Comparison of ENCODE assay signal across 31 cellular contexts in the genomic region with DNA sequence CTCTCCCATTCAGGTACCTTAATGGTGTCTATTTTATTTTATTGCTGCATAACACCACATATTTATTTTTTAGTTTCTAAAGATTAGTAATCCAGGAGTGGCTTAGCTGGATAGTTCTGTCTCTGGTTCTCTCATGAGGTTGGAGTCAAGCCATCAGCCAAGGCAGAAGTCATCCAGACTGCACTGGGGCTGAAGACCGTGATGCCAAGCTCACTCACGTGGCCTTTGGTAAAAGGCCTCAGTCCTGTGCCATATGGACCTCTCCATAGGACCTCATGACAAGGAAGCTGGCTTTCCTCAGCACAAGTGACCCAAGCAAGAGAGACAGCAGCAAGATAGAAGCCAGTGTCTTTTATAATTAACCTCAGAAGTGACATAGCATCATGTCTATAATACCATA.
"Had no signal": no experiment of that assay in that cellular context is flagged by ENCODE, and none has a peak within 500 bp of the region (broad histone marks: within the 10 kb centered on the region; RNA-seq: fewer than 3 reads in every experiment).

No MANE protein-coding gene starts in this region.

- H3K27ac Mint-ChIP-seq: activated B cell treated with CpG ODN at 0.5 μM for 24 hours; activated CD8-positive, alpha-beta T cell treated with anti-CD3 and anti-CD28 coated beads for 36 hours; activated naive CD8-positive, alpha-beta T cell; activated T-helper 17 cell treated with anti-CD3 and anti-CD28 coated beads, Interleukin-2, amount 50 U/mL, for 72 hours; T-helper 17 cell; T-helper 2 cell treated with Interferon-gamma antibody and Interleukin-4, amounts not matched to agents 5 μg/mL and 100 μg/mL, for 36 hours had no signal

- DNase-seq: activated B cell treated with CpG ODN at 0.5 μM for 24 hours; activated CD4-positive, alpha-beta T cell treated with anti-CD3 and anti-CD28 coated beads for 48 hours; activated CD4-positive, alpha-beta T cell treated with anti-CD3 and anti-CD28 coated beads, Interleukin-2, amount 50 U/mL, for 1 hour; activated CD4-positive, alpha-beta T cell treated with anti-CD3 and anti-CD28 coated beads, Interleukin-2, amount 50 U/mL, for 48 hours; activated CD8-positive, alpha-beta memory T cell treated with anti-CD3 and anti-CD28 coated beads for 24 hours; activated CD8-positive, alpha-beta T cell treated with anti-CD3 and anti-CD28 coated beads for 36 hours; activated effector memory CD4-positive, alpha-beta T cell treated with Interleukin-2 at 50 U/mL for 16 hours; activated gamma-delta T cell treated with Interleukin-2 at 50 U/mL for 16 hours; activated naive CD4-positive, alpha-beta T cell treated with anti-CD3 and anti-CD28 coated beads, Interleukin-2, amount 50 U/mL, for 16 hours; activated naive CD4-positive, alpha-beta T cell treated with Interleukin-2 at 50 U/mL for 16 hours; activated T-cell treated with anti-CD3 and anti-CD28 coated beads, Interleukin-2, amount 50 U/mL, for 4 hours; amniotic stem cell; anterior cingulate cortex; brain microvascular endothelial cell; colonic mucosa; effector CD8-positive, alpha-beta T cell; foreskin fibroblast; head of caudate nucleus; T-helper 17 cell; T1000; WERI-Rb-1 had no signal

- H3K4me3 Mint-ChIP-seq: activated B cell treated with CpG ODN at 0.5 μM for 24 hours; activated CD8-positive, alpha-beta T cell treated with anti-CD3 and anti-CD28 coated beads for 36 hours; activated naive CD8-positive, alpha-beta T cell; activated T-cell treated with anti-CD3 and anti-CD28 coated beads, Interleukin-2, amount 50 U/mL, for 4 hours; activated T-helper 17 cell treated with anti-CD3 and anti-CD28 coated beads, Interleukin-2, amount 50 U/mL, for 72 hours; central memory CD8-positive, alpha-beta T cell; T-helper 17 cell; T-helper 2 cell treated with Interferon-gamma antibody and Interleukin-4, amounts not matched to agents 5 μg/mL and 100 μg/mL, for 36 hours had no signal

- H3K4me1 Mint-ChIP-seq: activated B cell treated with CpG ODN at 0.5 μM for 24 hours; activated T-helper 17 cell treated with anti-CD3 and anti-CD28 coated beads, Interleukin-2, amount 50 U/mL, for 72 hours; central memory CD8-positive, alpha-beta T cell; T-helper 17 cell had no signal

- H3K9me3 Mint-ChIP-seq: activated B cell treated with CpG ODN at 0.5 μM for 24 hours; activated CD8-positive, alpha-beta T cell treated with anti-CD3 and anti-CD28 coated beads for 36 hours; activated T-cell treated with anti-CD3 and anti-CD28 coated beads, Interleukin-2, amount 50 U/mL, for 4 hours; activated T-helper 17 cell treated with anti-CD3 and anti-CD28 coated beads, Interleukin-2, amount 50 U/mL, for 72 hours; central memory CD8-positive, alpha-beta T cell; T-helper 2 cell treated with Interferon-gamma antibody and Interleukin-4, amounts not matched to agents 5 μg/mL and 100 μg/mL, for 36 hours had no signal

- H3K27me3 Mint-ChIP-seq: activated B cell treated with CpG ODN at 0.5 μM for 24 hours; activated CD8-positive, alpha-beta T cell treated with anti-CD3 and anti-CD28 coated beads for 36 hours; activated naive CD8-positive, alpha-beta T cell; activated T-helper 17 cell treated with anti-CD3 and anti-CD28 coated beads, Interleukin-2, amount 50 U/mL, for 72 hours; central memory CD8-positive, alpha-beta T cell; T-helper 17 cell had no signal

- ATAC-seq: activated CD4-positive, CD25-positive, alpha-beta regulatory T cell treated with anti-CD3 and anti-CD28 coated beads, Interleukin-2, amount 50 U/mL, for 24 hours; activated CD8-positive, alpha-beta T cell treated with anti-CD3 and anti-CD28 coated beads for 36 hours; activated T-cell treated with anti-CD3 and anti-CD28 coated beads, Interleukin-2, amount 50 U/mL, for 4 hours; activated T-helper 17 cell treated with anti-CD3 and anti-CD28 coated beads, Interleukin-2, amount 50 U/mL, for 72 hours; esophagus mucosa; T-helper 17 cell had no signal

- FAIRE-seq: astrocyte, bronchial epithelial cell, endometrium, frontal cortex had no signal
